In genomic region chr12:144650-145284, GRCh38 we compare ENCODE assay signal across 17 cellular contexts.
DNase-seq lines count a peak whose midpoint lies in the region; ATAC-seq and TF ChIP-seq lines count a peak whose summit lies in the region.
"Had no signal": no experiment of that assay in that cellular context is flagged by ENCODE, and none has a peak within 500 bp of the region (broad histone marks: within the 10 kb centered on the region; RNA-seq: fewer than 3 reads in every experiment).

No MANE protein-coding gene starts in this region.

- H3K9me2 ChIP-seq in MM.1S (replicated peaks; ENCODE audit: insufficient read depth, low read length), result no peaks in the 10 kb centered on the region

- no peak overlapping the region for H3K27ac ChIP-seq in MM.1S (ENCODE audit: low read length)
- H3K27ac ChIP-seq: 22Rv1, psoas muscle, RWPE1 had no signal

- no peaks in the 10 kb centered on the region for H3K9me3 Mint-ChIP-seq in effector memory CD8-positive, alpha-beta T cell
- no peaks in the 10 kb centered on the region for H3K9me3 Mint-ChIP-seq in nephron progenitor cell

- peak overlapping the region; percentile 42 to 87 for H3K27ac Mint-ChIP-seq in effector memory CD8-positive, alpha-beta T cell
- peak overlapping the region; percentile 53 for H3K27ac Mint-ChIP-seq in nephron progenitor cell
- H3K27ac Mint-ChIP-seq: activated B cell treated with CpG ODN at 0.5 μM for 24 hours had no signal

- TF ChIP-seq CTCF in MM.1S (IDR thresholded peaks at IDR 0.05; ENCODE audit: low read length) (no peak), nephron progenitor cell (IDR thresholded peaks at IDR 0.05) (no peak)

- intact Hi-C loops in cardiac septum (cut with DNase I), result no loop called here

- peaks cover 14% of the 10 kb centered on the region; the same call in 1 of the 2 replicates for H3K4me1 ChIP-seq in MM.1S (ENCODE audit: low read length)
- H3K4me1 ChIP-seq: psoas muscle had no signal

- ATAC-seq in effector memory CD8-positive, alpha-beta T cell (replicated peaks), result no peak

- no peaks in the 10 kb centered on the region for H3K79me2 ChIP-seq in MM.1S (ENCODE audit: low read length)

- peak overlapping the region; percentile 26 for H3K4me3 ChIP-seq in MM.1S (ENCODE audit: low read length)
- H3K4me3 ChIP-seq: psoas muscle had no signal

- H3K27me3 Mint-ChIP-seq in effector memory CD8-positive, alpha-beta T cell, result peaks cover 37 to 53% of the 10 kb centered on the region in 2 donors
- H3K27me3 Mint-ChIP-seq in nephron progenitor cell (ENCODE audit: low read depth, poor library complexity), result peaks cover 46% of the 10 kb centered on the region

- no peaks in the 10 kb centered on the region for H4K20me1 ChIP-seq in MM.1S (ENCODE audit: insufficient read depth, low read length)

- no peaks in the 10 kb centered on the region for H3K9me3 ChIP-seq in MM.1S (replicated peaks; ENCODE audit: insufficient read depth, low read length)
- H3K9me3 ChIP-seq: psoas muscle had no signal

- H3K9ac ChIP-seq in MM.1S (ENCODE audit: low read length), result no peak overlapping the region

- peaks cover 43% of the 10 kb centered on the region for H3K27me3 ChIP-seq in MM.1S (replicated peaks; ENCODE audit: insufficient read depth, low read length)

- no peaks in the 10 kb centered on the region for H3K4me1 Mint-ChIP-seq in effector memory CD8-positive, alpha-beta T cell (ENCODE audit: low read depth in 2 of 2)
- H3K4me1 Mint-ChIP-seq in nephron progenitor cell, result peaks cover 93% of the 10 kb centered on the region

- no peaks in the 10 kb centered on the region for H3F3A ChIP-seq in MM.1S (ENCODE audit: insufficient read depth, low read length)

- no peaks in the 10 kb centered on the region for H3K36me3 ChIP-seq in MM.1S (replicated peaks; ENCODE audit: insufficient read depth, low read length)

- no peaks in the 10 kb centered on the region for H3K36me3 Mint-ChIP-seq in effector memory CD8-positive, alpha-beta T cell (ENCODE audit: insufficient read depth)
- no peaks in the 10 kb centered on the region for H3K36me3 Mint-ChIP-seq in nephron progenitor cell (ENCODE audit: low read depth)

- no peak overlapping the region for H3K4me3 Mint-ChIP-seq in effector memory CD8-positive, alpha-beta T cell
- H3K4me3 Mint-ChIP-seq in nephron progenitor cell, result peak overlapping the region; percentile 20
- H3K4me3 Mint-ChIP-seq: activated B cell treated with CpG ODN at 0.5 μM for 24 hours had no signal

- peak overlapping the region; percentile 77 for H2AFZ ChIP-seq in MM.1S (ENCODE audit: low read length)

- DNase-seq in DMS53 (lab: John Stamatoyannopoulos, UW) (peak; percentile 62), DMS53 treated with DMSO at 0.1 percent for 48 hours (lab: John Stamatoyannopoulos, UW; ENCODE audit: unreplicated experiment) (no peak), MM.1S (peak; percentile 53), nephron progenitor cell (no peak), cardiac septum (ENCODE audit: low spot score) (no peak), glomerular visceral epithelial cell (ENCODE audit: extremely low spot score) (no peak), NOMO-1 treated with dmso at 0.1 percent for 144 hours (lab: John Stamatoyannopoulos, UW; ENCODE audit: unreplicated experiment) (no peak)
- no peak for DNase-seq in effector memory CD8-positive, alpha-beta T cell
- DNase-seq: activated B cell treated with CpG ODN at 0.5 μM for 24 hours; activated gamma-delta T cell; left cardiac atrium; stimulated activated CD4-positive, alpha-beta T cell treated with anti-CD3 and anti-CD28 coated beads, Interleukin-12 subunit alpha, Interleukin-12 subunit beta, amount 100 ng/mL, for 4 hours; stimulated activated naive CD4-positive, alpha-beta T cell treated with Interleukin-2 at 50 U/mL for 16 hours; SW 1271 had no signal

- peak overlapping the region; percentile 57 for H3K4me2 ChIP-seq in MM.1S (ENCODE audit: low read depth, low read length)

Comparison
In these comparisons a context has a peak if more than half of its experiments do, and no peak if none do; other contexts are left out.
1. DNase-seq: peak in DMS53 (single experiment) and MM.1S (single experiment); none in DMS53 treated with DMSO at 0.1 percent for 48 hours (single experiment), effector memory CD8-positive, alpha-beta T cell (0 of 3), nephron progenitor cell (single experiment), cardiac septum (single experiment), glomerular visceral epithelial cell (single experiment) and NOMO-1 treated with dmso at 0.1 percent for 144 hours (single experiment).